Comparison of ENCODE assay signal across 1 cellular context in the genomic region with DNA sequence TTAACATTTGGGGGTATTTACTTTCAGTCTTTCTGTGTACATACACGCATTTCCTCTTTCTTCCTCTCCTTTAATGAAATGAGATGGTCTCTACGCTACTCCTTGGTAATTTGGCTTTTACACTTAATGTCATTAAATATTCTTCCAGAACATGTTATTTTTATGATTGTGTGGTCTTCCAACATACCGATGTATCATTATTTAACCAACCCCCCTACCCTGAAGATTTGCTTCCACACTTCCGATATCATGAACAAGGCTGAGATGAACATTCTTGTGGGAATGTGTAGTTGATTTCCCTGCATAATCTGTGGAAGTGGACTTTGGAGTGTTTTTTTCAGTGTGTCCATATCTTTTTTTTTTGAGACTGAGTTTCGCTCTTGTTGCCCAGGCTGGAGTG.
TF ChIP-seq lines count a peak whose summit lies in the region.

No MANE protein-coding gene starts in this region.

TF ChIP-seq in endothelial cell of umbilical vein, 7 proteins besides CTCF, POLR2A, EP300 and RAD21 (continued from another document):
- TF ChIP-seq FOS (IDR thresholded peaks at IDR 0.05; ENCODE audit: borderline replicate concordance, insufficient read depth, low read length) (no peak), EZH2 (IDR thresholded peaks at IDR 0.05; ENCODE audit: borderline replicate concordance, low read depth, low read length, severe bottlenecking) (no peak), GATA2 (IDR thresholded peaks at IDR 0.05; ENCODE audit: insufficient read depth, insufficient read length, low read depth, low read length) (no peak)
- TF ChIP-seq, protein P1, sequence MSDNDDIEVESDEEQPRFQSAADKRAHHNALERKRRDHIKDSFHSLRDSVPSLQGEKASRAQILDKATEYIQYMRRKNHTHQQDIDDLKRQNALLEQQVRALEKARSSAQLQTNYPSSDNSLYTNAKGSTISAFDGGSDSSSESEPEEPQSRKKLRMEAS (IDR thresholded peaks at IDR 0.05; ENCODE audit: insufficient read depth, insufficient read length) = no peak
TF ChIP-seq in endothelial cell of umbilical vein: peak in this region for 0.
